29 cellular contexts compared by ENCODE assay signal in the genomic region with DNA sequence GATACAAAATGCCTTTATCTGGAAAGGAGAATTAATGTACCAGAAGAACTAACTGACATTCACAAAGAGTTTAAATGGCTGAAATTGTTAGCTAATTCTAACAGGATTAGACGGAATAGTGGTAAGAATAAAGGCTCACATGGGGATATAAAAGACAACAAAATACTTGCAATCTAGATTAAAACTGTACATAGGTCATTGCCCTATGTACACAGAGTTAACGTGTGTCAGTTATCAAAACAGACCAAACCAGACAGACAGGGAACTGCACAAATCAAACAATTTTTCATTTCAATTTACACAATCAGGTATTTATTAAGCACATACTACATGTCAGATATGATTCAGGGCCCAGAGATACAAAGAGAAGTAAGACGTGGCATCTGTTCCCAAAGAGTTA. TPM values are rescaled to one million over a fixed set of nuclear protein-coding genes. Genes with fewer than 3 reads are reported as not detected.
"Had no signal": no experiment of that assay in that cellular context is flagged by ENCODE, and none has a peak within 500 bp of the region (broad histone marks: within the 10 kb centered on the region; RNA-seq: fewer than 3 reads in every experiment).

No MANE protein-coding gene starts in this region.

- H3K4me3 ChIP-seq: ascending aorta, cardiac muscle cell had no signal

- H3K27ac ChIP-seq: ascending aorta, cardiac muscle cell, VCaP had no signal

- H3K27me3 ChIP-seq: ascending aorta, cardiac muscle cell had no signal

- ATAC-seq: activated CD8-positive, alpha-beta T cell treated with anti-CD3 and anti-CD28 coated beads for 36 hours; activated naive CD8-positive, alpha-beta T cell treated with anti-CD3 and anti-CD28 coated beads, Interleukin-2, amount 50 U/mL, for 24 hours; activated T-cell treated with anti-CD3 and anti-CD28 coated beads, Interleukin-2, amount 50 U/mL, for 4 hours; activated T-cell treated with anti-CD3 and anti-CD28 coated beads, Interleukin-2, amount 50 U/mL, for 72 hours; activated T-helper 17 cell treated with anti-CD3 and anti-CD28 coated beads, Interleukin-2, amount 50 U/mL, for 72 hours had no signal

- H3K9me3 ChIP-seq: ascending aorta had no signal

- H3K36me3 ChIP-seq: cardiac muscle cell had no signal

- DNase-seq: activated B cell treated with CpG ODN at 0.5 μM for 24 hours; activated CD4-positive, alpha-beta memory T cell treated with anti-CD3 and anti-CD28 coated beads for 36 hours; activated CD4-positive, alpha-beta T cell treated with anti-CD3 and anti-CD28 coated beads for 4 hours; activated CD4-positive, alpha-beta T cell treated with anti-CD3 and anti-CD28 coated beads, Interleukin-2, amount 10 ng/mL, durations not matched to agents 24 days and 14 days; activated CD4-positive, alpha-beta T cell treated with anti-CD3 and anti-CD28 coated beads, Interleukin-2, amount 50 U/mL, for 1 hour; activated CD4-positive, alpha-beta T cell treated with anti-CD3 and anti-CD28 coated beads, Interleukin-2, amount 50 U/mL, for 4 hours; activated CD4-positive, CD25-positive, alpha-beta regulatory T cell treated with anti-CD3 and anti-CD28 coated beads, Interleukin-2, amount 50 U/mL, for 72 hours; activated CD8-positive, alpha-beta memory T cell treated with anti-CD3 and anti-CD28 coated beads, Interleukin-2, amount 50 U/mL, for 4 hours; activated CD8-positive, alpha-beta T cell treated with anti-CD3 and anti-CD28 coated beads for 36 hours; activated gamma-delta T cell; activated naive CD4-positive, alpha-beta T cell treated with anti-CD3 and anti-CD28 coated beads, Interleukin-2, amount 10 ng/mL, durations not matched to agents 7 days and 5 days; activated naive CD4-positive, alpha-beta T cell treated with Interleukin-2 at 50 U/mL for 16 hours; activated naive CD8-positive, alpha-beta T cell treated with anti-CD3 and anti-CD28 coated beads, Interleukin-2, amount 10 ng/mL, durations not matched to agents 7 days and 5 days; activated naive CD8-positive, alpha-beta T cell treated with anti-CD3 and anti-CD28 coated beads, Interleukin-2, amount 50 U/mL, for 24 hours; activated T-cell treated with anti-CD3 and anti-CD28 coated beads for 4 hours; activated T-cell treated with anti-CD3 and anti-CD28 coated beads, Interleukin-2, amount 50 U/mL, for 1 hour; activated T-cell treated with anti-CD3 and anti-CD28 coated beads, Interleukin-2, amount 50 U/mL, for 4 hours; activated T-cell treated with anti-CD3 and anti-CD28 coated beads, Interleukin-2, amount 50 U/mL, for 72 hours; amygdala; anterior cingulate cortex; caudate nucleus; cerebellar nuclear complex; T-helper 2 cell; T-helper 9 cell had no signal

RNA-seq across cellular contexts. Expression of gene TMTC1, which starts 12.6 kb away (rescaled TPM):
- total RNA-seq: activated B cell treated with CpG ODN at 0.5 μM for 24 hours; activated CD8-positive, alpha-beta memory T cell treated with anti-CD3 and anti-CD28 coated beads for 36 hours; activated CD8-positive, alpha-beta T cell treated with anti-CD3 and anti-CD28 coated beads for 36 hours; activated naive CD8-positive, alpha-beta T cell treated with anti-CD3 and anti-CD28 coated beads, Interleukin-2, amount 10 ng/mL, durations not matched to agents 7 days and 5 days; activated T-helper 17 cell treated with anti-CD3 and anti-CD28 coated beads, Interleukin-2, amount 50 U/mL, for 72 hours had no signal
